In the genomic region with DNA sequence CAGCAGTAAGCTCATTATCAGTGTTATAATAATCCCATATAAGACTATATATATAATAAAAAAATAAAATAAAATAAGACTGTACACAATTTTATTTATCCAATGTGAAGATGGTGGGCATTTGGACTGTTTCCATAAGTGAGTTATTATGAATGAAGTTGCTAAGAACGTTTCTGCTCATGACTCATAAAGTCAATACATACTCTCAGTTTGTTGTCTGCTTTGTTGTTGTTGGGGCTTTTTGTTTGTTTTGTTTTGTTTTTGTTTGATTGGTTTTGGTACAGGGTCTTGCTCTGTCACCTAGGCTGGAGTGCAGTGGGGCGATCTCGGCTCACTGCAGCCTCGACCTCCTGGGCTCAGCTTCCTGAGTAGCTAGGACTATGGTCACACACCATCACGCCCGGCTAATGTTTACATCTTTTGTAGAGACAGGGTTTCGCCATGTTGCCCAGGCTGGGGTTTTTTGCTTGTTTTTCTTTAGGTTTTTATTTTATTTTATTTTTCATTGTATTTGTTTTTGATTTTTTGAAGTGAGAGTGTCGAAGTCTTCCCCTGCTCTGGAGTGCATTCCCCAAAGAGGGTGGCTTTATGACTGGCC, we compare ENCODE assay signal across 1 cellular context.
TF ChIP-seq lines count a peak whose summit lies in the region.

No MANE protein-coding gene starts in this region.

TF ChIP-seq in A549, 52 proteins besides CTCF, POLR2A, EP300 and RAD21 (continued from another document):
- TF ChIP-seq, protein P1, sequence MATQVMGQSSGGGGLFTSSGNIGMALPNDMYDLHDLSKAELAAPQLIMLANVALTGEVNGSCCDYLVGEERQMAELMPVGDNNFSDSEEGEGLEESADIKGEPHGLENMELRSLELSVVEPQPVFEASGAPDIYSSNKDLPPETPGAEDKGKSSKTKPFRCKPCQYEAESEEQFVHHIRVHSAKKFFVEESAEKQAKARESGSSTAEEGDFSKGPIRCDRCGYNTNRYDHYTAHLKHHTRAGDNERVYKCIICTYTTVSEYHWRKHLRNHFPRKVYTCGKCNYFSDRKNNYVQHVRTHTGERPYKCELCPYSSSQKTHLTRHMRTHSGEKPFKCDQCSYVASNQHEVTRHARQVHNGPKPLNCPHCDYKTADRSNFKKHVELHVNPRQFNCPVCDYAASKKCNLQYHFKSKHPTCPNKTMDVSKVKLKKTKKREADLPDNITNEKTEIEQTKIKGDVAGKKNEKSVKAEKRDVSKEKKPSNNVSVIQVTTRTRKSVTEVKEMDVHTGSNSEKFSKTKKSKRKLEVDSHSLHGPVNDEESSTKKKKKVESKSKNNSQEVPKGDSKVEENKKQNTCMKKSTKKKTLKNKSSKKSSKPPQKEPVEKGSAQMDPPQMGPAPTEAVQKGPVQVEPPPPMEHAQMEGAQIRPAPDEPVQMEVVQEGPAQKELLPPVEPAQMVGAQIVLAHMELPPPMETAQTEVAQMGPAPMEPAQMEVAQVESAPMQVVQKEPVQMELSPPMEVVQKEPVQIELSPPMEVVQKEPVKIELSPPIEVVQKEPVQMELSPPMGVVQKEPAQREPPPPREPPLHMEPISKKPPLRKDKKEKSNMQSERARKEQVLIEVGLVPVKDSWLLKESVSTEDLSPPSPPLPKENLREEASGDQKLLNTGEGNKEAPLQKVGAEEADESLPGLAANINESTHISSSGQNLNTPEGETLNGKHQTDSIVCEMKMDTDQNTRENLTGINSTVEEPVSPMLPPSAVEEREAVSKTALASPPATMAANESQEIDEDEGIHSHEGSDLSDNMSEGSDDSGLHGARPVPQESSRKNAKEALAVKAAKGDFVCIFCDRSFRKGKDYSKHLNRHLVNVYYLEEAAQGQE (IDR thresholded peaks at IDR 0.05) = no peak
- TF ChIP-seq ZC3H11A (IDR thresholded peaks at IDR 0.05) (no peak), RCOR1 (IDR thresholded peaks at IDR 0.05; ENCODE audit: low read depth, low read length) (no peak), HDAC2 (IDR thresholded peaks at IDR 0.05) (no peak), FOXS1 (CRISPR knock-in tag; IDR thresholded peaks at IDR 0.05) (no peak), KDM1A (IDR thresholded peaks at IDR 0.05; ENCODE audit: low read depth) (no peak), SMC3 (IDR thresholded peaks at IDR 0.05) (no peak), EHMT2 (IDR thresholded peaks at IDR 0.05; ENCODE audit: low read depth) (no peak), JUN (IDR thresholded peaks at IDR 0.05) (0 out of 5 replicates have a peak, but pooled peaks of 1 of the 2 experiments have one; percentile 15)
- TF ChIP-seq, protein P2, sequence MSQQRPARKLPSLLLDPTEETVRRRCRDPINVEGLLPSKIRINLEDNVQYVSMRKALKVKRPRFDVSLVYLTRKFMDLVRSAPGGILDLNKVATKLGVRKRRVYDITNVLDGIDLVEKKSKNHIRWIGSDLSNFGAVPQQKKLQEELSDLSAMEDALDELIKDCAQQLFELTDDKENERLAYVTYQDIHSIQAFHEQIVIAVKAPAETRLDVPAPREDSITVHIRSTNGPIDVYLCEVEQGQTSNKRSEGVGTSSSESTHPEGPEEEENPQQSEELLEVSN (IDR thresholded peaks at IDR 0.05; ENCODE audit: borderline replicate concordance, low read depth) = no peak
- TF ChIP-seq, protein P3, sequence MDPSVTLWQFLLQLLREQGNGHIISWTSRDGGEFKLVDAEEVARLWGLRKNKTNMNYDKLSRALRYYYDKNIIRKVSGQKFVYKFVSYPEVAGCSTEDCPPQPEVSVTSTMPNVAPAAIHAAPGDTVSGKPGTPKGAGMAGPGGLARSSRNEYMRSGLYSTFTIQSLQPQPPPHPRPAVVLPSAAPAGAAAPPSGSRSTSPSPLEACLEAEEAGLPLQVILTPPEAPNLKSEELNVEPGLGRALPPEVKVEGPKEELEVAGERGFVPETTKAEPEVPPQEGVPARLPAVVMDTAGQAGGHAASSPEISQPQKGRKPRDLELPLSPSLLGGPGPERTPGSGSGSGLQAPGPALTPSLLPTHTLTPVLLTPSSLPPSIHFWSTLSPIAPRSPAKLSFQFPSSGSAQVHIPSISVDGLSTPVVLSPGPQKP (IDR thresholded peaks at IDR 0.05; ENCODE audit: low read depth, low read length) = no peak
